10 cellular contexts compared by ENCODE assay signal in the genomic region with DNA sequence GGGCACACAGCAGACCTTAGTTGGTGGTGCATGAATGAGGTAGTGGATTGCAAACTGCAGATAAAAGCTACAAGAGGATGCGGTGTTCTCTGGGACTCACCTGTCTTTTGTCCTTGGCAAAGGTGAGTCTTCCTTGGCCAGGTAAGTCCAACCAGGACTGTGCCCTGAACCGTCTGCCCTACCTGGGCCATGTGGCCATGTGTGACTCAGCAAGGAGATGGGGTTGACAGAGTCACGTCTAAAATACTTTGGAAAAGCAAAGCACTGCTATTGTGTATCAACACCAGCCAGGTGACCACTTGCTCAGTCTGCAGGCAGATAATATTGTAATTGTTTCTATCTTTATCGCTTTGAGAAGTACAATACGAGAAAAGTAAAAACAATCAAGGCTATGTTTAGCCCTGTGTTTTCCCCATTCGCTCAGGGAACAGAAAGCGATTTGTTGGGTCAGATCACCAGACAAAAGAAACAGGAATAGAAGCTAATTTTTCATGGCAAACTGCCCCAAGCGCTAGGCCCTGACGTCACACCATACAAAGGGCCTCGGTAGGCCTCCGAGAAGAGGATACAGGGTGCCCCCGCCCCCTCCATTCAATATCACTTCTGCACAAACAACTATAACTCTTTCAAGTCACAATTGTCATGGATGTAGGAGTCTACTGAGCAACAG. TPM values are rescaled to one million over a fixed set of nuclear protein-coding genes. Genes with fewer than 3 reads are reported as not detected.
DNase-seq lines count a peak whose midpoint lies in the region; ATAC-seq and TF ChIP-seq lines count a peak whose summit lies in the region.
"Had no signal": no experiment of that assay in that cellular context is flagged by ENCODE, and none has a peak within 500 bp of the region (broad histone marks: within the 10 kb centered on the region; RNA-seq: fewer than 3 reads in every experiment).

No MANE protein-coding gene starts in this region.

- ATAC-seq in memory B cell (ENCODE audit: low read depth) (no peak), HG02885 (IDR thresholded peaks at IDR 0.05; ENCODE audit: poor library complexity, unreplicated experiment) (no peak)
- no peak for ATAC-seq in activated CD4-positive, CD25-positive, alpha-beta regulatory T cell treated with anti-CD3 and anti-CD28 coated beads, Interleukin-2, amount 50 U/mL, for 24 hours
- ATAC-seq: activated naive CD4-positive, alpha-beta T cell treated with anti-CD3 and anti-CD28 coated beads, Interleukin-2, amount 50 U/mL, for 72 hours had no signal

- TF ChIP-seq POLR2A in testis (IDR thresholded peaks at IDR 0.05), result no peak

- WGBS in testis, 2 donors, result 53 to 58% methylated on average over 12 of the region's 12 CpGs

- H3K4me3 Mint-ChIP-seq in dendritic cell treated with granulocyte-macrophage colony-stimulating factor and Interleukin-4, amounts not matched to agents 40 ng/mL and 50 ng/mL, for 4 days, result no peak overlapping the region
- no peak overlapping the region for H3K4me3 Mint-ChIP-seq in memory B cell

- H3K9me3 ChIP-seq in testis (no peaks in the 10 kb centered on the region), colonic mucosa (no peaks in the 10 kb centered on the region)

- DNase-seq in MV-4-11 (lab: John Stamatoyannopoulos, UW) (peak; percentile 69), memory B cell (ENCODE audit: low spot score in 2 of 2) (no peak), testis (peak; percentile 92), colonic mucosa (no peak)
- DNase-seq: GDM1; stimulated activated CD4-positive, alpha-beta T cell treated with anti-CD3 and anti-CD28 coated beads, Interleukin-4, amount 100 ng/mL, for 4 hours had no signal

- H3K27ac Mint-ChIP-seq in dendritic cell treated with granulocyte-macrophage colony-stimulating factor and Interleukin-4, amounts not matched to agents 40 ng/mL and 50 ng/mL, for 4 days, result peak overlapping the region; percentile 86
- H3K27ac Mint-ChIP-seq in memory B cell, result peak overlapping the region; percentile 65
- H3K27ac Mint-ChIP-seq: activated naive CD4-positive, alpha-beta T cell treated with anti-CD3 and anti-CD28 coated beads, Interleukin-2, amount 50 U/mL, for 72 hours had no signal

- no peaks in the 10 kb centered on the region for H3K27me3 Mint-ChIP-seq in dendritic cell treated with granulocyte-macrophage colony-stimulating factor and Interleukin-4, amounts not matched to agents 40 ng/mL and 50 ng/mL, for 4 days
- no peaks in the 10 kb centered on the region for H3K27me3 Mint-ChIP-seq in memory B cell

- H3K36me3 Mint-ChIP-seq in dendritic cell treated with granulocyte-macrophage colony-stimulating factor and Interleukin-4, amounts not matched to agents 40 ng/mL and 50 ng/mL, for 4 days (ENCODE audit: low read depth), result peaks cover 34% of the 10 kb centered on the region
- H3K36me3 Mint-ChIP-seq in memory B cell, result peaks cover 8% of the 10 kb centered on the region

- H3K9ac ChIP-seq in colonic mucosa (ENCODE audit: low read depth in 2 of 2, low read length in 2 of 2), result no peak overlapping the region

- H3K27me3 ChIP-seq in testis (no peaks in the 10 kb centered on the region), colonic mucosa (no peaks in the 10 kb centered on the region)

- H3K4me1 ChIP-seq in testis, result peaks cover 66% of the 10 kb centered on the region
- H3K4me1 ChIP-seq in colonic mucosa, result no peaks in the 10 kb centered on the region

- TF ChIP-seq CTCF in testis (IDR thresholded peaks at IDR 0.05) (no peak), colonic mucosa (IDR thresholded peaks at IDR 0.05) (no peak)

- H3K27ac ChIP-seq in testis, result peak overlapping the region; percentile 86 to 87
- no peak overlapping the region for H3K27ac ChIP-seq in colonic mucosa

- no peaks in the 10 kb centered on the region for H3K36me3 ChIP-seq in testis (ENCODE audit: low read depth, missing control alignments)
- peaks cover 11% of the 10 kb centered on the region for H3K36me3 ChIP-seq in colonic mucosa

- peaks cover 56% of the 10 kb centered on the region for H3K4me1 Mint-ChIP-seq in dendritic cell treated with granulocyte-macrophage colony-stimulating factor and Interleukin-4, amounts not matched to agents 40 ng/mL and 50 ng/mL, for 4 days (ENCODE audit: low read depth)
- peaks cover 43% of the 10 kb centered on the region for H3K4me1 Mint-ChIP-seq in memory B cell

- no peaks in the 10 kb centered on the region for H3K9me3 Mint-ChIP-seq in dendritic cell treated with granulocyte-macrophage colony-stimulating factor and Interleukin-4, amounts not matched to agents 40 ng/mL and 50 ng/mL, for 4 days
- H3K9me3 Mint-ChIP-seq in memory B cell, result no peaks in the 10 kb centered on the region
- H3K9me3 Mint-ChIP-seq: activated naive CD4-positive, alpha-beta T cell treated with anti-CD3 and anti-CD28 coated beads, Interleukin-2, amount 50 U/mL, for 72 hours had no signal

- H3K4me3 ChIP-seq in testis (no peak overlapping the region), colonic mucosa (no peak overlapping the region)

- intact Hi-C loops in dendritic cell treated with granulocyte-macrophage colony-stimulating factor and Interleukin-4, amounts not matched to agents 40 ng/mL and 50 ng/mL, for 4 days (cut with micrococcal nuclease), result loop anchor here (2.0 to 5.0 kb wide), 2 partner anchors 14 to 35 kb away; no protein-coding TSS in a partner anchor
- intact Hi-C loops in testis (cut with DNase I; ENCODE audit: low total_unique reads) (no loop called here), colonic mucosa (cut with DNase I) (no loop called here)

RNA-seq across cellular contexts. Expression of a gene that starts 57.3 kb away (rescaled TPM):
- total RNA-seq in testis (100 to 1,000 TPM; 109 to 125 TPM), colonic mucosa (10 to 100 TPM; 43.3 to 45.2 TPM)
- polyA plus RNA-seq in testis (ENCODE audit: insufficient read depth, low read depth, low replicate concordance), result 36.9 TPM

Comparison
In these comparisons a context has a peak if more than half of its experiments do, and no peak if none do; other contexts are left out.
1. DNase-seq: peak in MV-4-11 (single experiment) and testis (single experiment); none in memory B cell (0 of 2) and colonic mucosa (single experiment).